10 cellular contexts compared by ENCODE assay signal in genomic region chr5:33936381-33937016, GRCh38. TPM values are rescaled to one million over a fixed set of nuclear protein-coding genes. Genes with fewer than 3 reads are reported as not detected.
DNase-seq lines count a peak whose midpoint lies in the region; ATAC-seq and TF ChIP-seq lines count a peak whose summit lies in the region.
"Had no signal": no experiment of that assay in that cellular context is flagged by ENCODE, and none has a peak within 500 bp of the region (broad histone marks: within the 10 kb centered on the region; RNA-seq: fewer than 3 reads in every experiment).

TSS of gene RXFP3 (plus strand) at chr5:33936386. CDS start at chr5:33936741, 355 bp downstream.

- no peaks in the 10 kb centered on the region for H3K4me1 Mint-ChIP-seq in activated CD4-positive, alpha-beta T cell treated with anti-CD3 and anti-CD28 coated beads, Interleukin-2, amount 10 ng/mL, durations not matched to agents 7 days and 5 days
- H3K4me1 Mint-ChIP-seq in activated CD4-positive, alpha-beta memory T cell treated with anti-CD3 and anti-CD28 coated beads for 36 hours (ENCODE audit: low read depth), result peaks cover 2% of the 10 kb centered on the region
- H3K4me1 Mint-ChIP-seq: memory B cell had no signal

- TF ChIP-seq CTCF in adrenal gland (IDR thresholded peaks at IDR 0.05), result no peak

- DNase-seq in GM23248, result peak; percentile 49
- DNase-seq in adrenal gland, result peak in 4 of 7 donors; percentile 17 to 27 (median 22)
- DNase-seq in right cardiac atrium, result peak in 2 of 3 donors; percentile 33 to 42
- peak; percentile 77 for DNase-seq in retina
- no peak for DNase-seq in activated CD4-positive, alpha-beta T cell treated with anti-CD3 and anti-CD28 coated beads, Interleukin-2, amount 10 ng/mL, durations not matched to agents 7 days and 5 days
- no peak for DNase-seq in activated CD4-positive, alpha-beta memory T cell treated with anti-CD3 and anti-CD28 coated beads for 36 hours
- DNase-seq in H4 (ENCODE audit: low spot score), result no peak

- no peaks in the 10 kb centered on the region for H3K9me2 ChIP-seq in GM23248 (ENCODE audit: insufficient read depth)

- H3F3A ChIP-seq in GM23248 (ENCODE audit: insufficient read depth), result no peaks in the 10 kb centered on the region

- no peaks in the 10 kb centered on the region for H3K36me3 Mint-ChIP-seq in activated CD4-positive, alpha-beta T cell treated with anti-CD3 and anti-CD28 coated beads, Interleukin-2, amount 10 ng/mL, durations not matched to agents 7 days and 5 days (ENCODE audit: low read depth)
- no peaks in the 10 kb centered on the region for H3K36me3 Mint-ChIP-seq in activated CD4-positive, alpha-beta memory T cell treated with anti-CD3 and anti-CD28 coated beads for 36 hours
- H3K36me3 Mint-ChIP-seq: memory B cell had no signal

- no peaks in the 10 kb centered on the region for H3K9me3 Mint-ChIP-seq in activated CD4-positive, alpha-beta T cell treated with anti-CD3 and anti-CD28 coated beads, Interleukin-2, amount 10 ng/mL, durations not matched to agents 7 days and 5 days
- no peaks in the 10 kb centered on the region for H3K9me3 Mint-ChIP-seq in activated CD4-positive, alpha-beta memory T cell treated with anti-CD3 and anti-CD28 coated beads for 36 hours
- H3K9me3 Mint-ChIP-seq: memory B cell had no signal

- intact Hi-C loops in adrenal gland (cut with DNase I), result loop anchor here (10.0 kb wide), 3 partner anchors 82 to 502 kb away; no protein-coding TSS in a partner anchor
- intact Hi-C loops in right cardiac atrium (cut with DNase I), result loop anchor here in 1 of 4 donors (10.0 kb wide), 2 partner anchors 472 to 502 kb away; no protein-coding TSS in a partner anchor
- intact Hi-C loops in activated CD4-positive, alpha-beta memory T cell treated with anti-CD3 and anti-CD28 coated beads for 36 hours (cut with micrococcal nuclease), result no loop called here

- peaks cover 58% of the 10 kb centered on the region for H3K27me3 Mint-ChIP-seq in activated CD4-positive, alpha-beta T cell treated with anti-CD3 and anti-CD28 coated beads, Interleukin-2, amount 10 ng/mL, durations not matched to agents 7 days and 5 days
- peaks cover 50% of the 10 kb centered on the region for H3K27me3 Mint-ChIP-seq in activated CD4-positive, alpha-beta memory T cell treated with anti-CD3 and anti-CD28 coated beads for 36 hours

- CTCF ChIA-PET in activated CD4-positive, alpha-beta T cell treated with anti-CD3 and anti-CD28 coated beads, Interleukin-2, amount 10 ng/mL, durations not matched to agents 7 days and 5 days (lab: Charles Lee), result no interaction called here
- CTCF ChIA-PET in activated CD4-positive, alpha-beta memory T cell treated with anti-CD3 and anti-CD28 coated beads for 36 hours (lab: Charles Lee), result interaction anchor here (1.0 to 4.0 kb wide), 4 partner anchors 14 to 502 kb away, joined by 3 to 44 read pairs (median 18); no protein-coding TSS in a partner anchor

- H3K36me3 ChIP-seq in GM23248 (ENCODE audit: low read depth), result no peaks in the 10 kb centered on the region
- no peaks in the 10 kb centered on the region for H3K36me3 ChIP-seq in adrenal gland (replicated peaks in 1 of 2)

- H3K9me3 ChIP-seq in GM23248 (ENCODE audit: low read depth) (no peaks in the 10 kb centered on the region), adrenal gland (replicated peaks in 1 of 3) (no peaks in the 10 kb centered on the region), right cardiac atrium (ENCODE audit: control insufficient read depth, low read length) (no peaks in the 10 kb centered on the region)

- H3K4me1 ChIP-seq in GM23248 (ENCODE audit: insufficient read depth) (peaks cover 7% of the 10 kb centered on the region), adrenal gland (replicated peaks in 1 of 2) (peaks cover 0 to 27% of the 10 kb centered on the region in 2 donors), right cardiac atrium (ENCODE audit: control insufficient read depth, insufficient read depth, low read length) (no peaks in the 10 kb centered on the region)

- H3K27me3 ChIP-seq in GM23248 (replicated peaks; ENCODE audit: insufficient read depth), result peaks cover 51% of the 10 kb centered on the region
- H3K27me3 ChIP-seq in adrenal gland, result peaks cover 19% of the 10 kb centered on the region
- no peaks in the 10 kb centered on the region for H3K27me3 ChIP-seq in right cardiac atrium (ENCODE audit: control insufficient read depth, insufficient read depth)

- H3K4me2 ChIP-seq in GM23248 (ENCODE audit: unreplicated experiment), result peak within 1 kb of the TSS; percentile 95

- H3K27ac Mint-ChIP-seq in activated CD4-positive, alpha-beta T cell treated with anti-CD3 and anti-CD28 coated beads, Interleukin-2, amount 10 ng/mL, durations not matched to agents 7 days and 5 days, result no peak within 1 kb of the TSS
- no peak within 1 kb of the TSS for H3K27ac Mint-ChIP-seq in activated CD4-positive, alpha-beta memory T cell treated with anti-CD3 and anti-CD28 coated beads for 36 hours
- H3K27ac Mint-ChIP-seq: memory B cell had no signal

- WGBS in GM23248 (ENCODE audit: low coverage in 1 of 2, low lambda C conversion rate in 2 of 2, missing lambda C conversion rate in 2 of 2), 2 experiments, result 15 to 18% methylated on average over 45 of the region's 45 CpGs
- WGBS in adrenal gland, 4 donors, result 5 to 13% (median 7%) methylated on average over 3 to 45 of the region's 45 CpGs
- WGBS in right cardiac atrium, result 4% methylated on average over 45 of the region's 45 CpGs

- POLR2A ChIA-PET in activated CD4-positive, alpha-beta T cell treated with anti-CD3 and anti-CD28 coated beads, Interleukin-2, amount 10 ng/mL, durations not matched to agents 7 days and 5 days (lab: Charles Lee), result no interaction called here
- POLR2A ChIA-PET in activated CD4-positive, alpha-beta memory T cell treated with anti-CD3 and anti-CD28 coated beads for 36 hours (lab: Charles Lee), result interaction anchor here (0.6 kb wide), 1 partner anchor 14 kb away, joined by 3 read pairs; no protein-coding TSS in a partner anchor

- peak; percentile 48 to 54 for ATAC-seq in right cardiac atrium
- no peak for ATAC-seq in GM21825 (IDR thresholded peaks at IDR 0.05; ENCODE audit: unreplicated experiment)
- ATAC-seq: Panc1 had no signal

- no peaks in the 10 kb centered on the region for H4K20me1 ChIP-seq in GM23248 (ENCODE audit: insufficient read depth)

- H3K4me3 Mint-ChIP-seq in activated CD4-positive, alpha-beta T cell treated with anti-CD3 and anti-CD28 coated beads, Interleukin-2, amount 10 ng/mL, durations not matched to agents 7 days and 5 days, result no peak within 1 kb of the TSS
- H3K4me3 Mint-ChIP-seq in activated CD4-positive, alpha-beta memory T cell treated with anti-CD3 and anti-CD28 coated beads for 36 hours, result no peak within 1 kb of the TSS
- H3K4me3 Mint-ChIP-seq: memory B cell had no signal

- H3K27ac ChIP-seq in GM23248 (no peak within 1 kb of the TSS), adrenal gland (no peak within 1 kb of the TSS), right cardiac atrium (ENCODE audit: low read length) (no peak within 1 kb of the TSS)

- peak within 1 kb of the TSS; percentile 66 for H2AFZ ChIP-seq in GM23248

- no peak within 1 kb of the TSS for H3K9ac ChIP-seq in GM23248

- in situ Hi-C loops in GM23248 (cut with MboI), result no loop called here

- H3K4me3 ChIP-seq in GM23248, result peak within 1 kb of the TSS; percentile 75
- peak within 1 kb of the TSS in 1 of 4 donors; percentile 30 for H3K4me3 ChIP-seq in adrenal gland
- H3K4me3 ChIP-seq in right cardiac atrium (ENCODE audit: low read length), result peak within 1 kb of the TSS; percentile 4

- H3K79me2 ChIP-seq in GM23248 (ENCODE audit: insufficient read depth), result no peaks in the 10 kb centered on the region

- no peak for TF ChIP-seq POLR2A in adrenal gland (IDR thresholded peaks at IDR 0.05)

RNA-seq across cellular contexts. Expression of gene RXFP3, which starts in this region (rescaled TPM):
- total RNA-seq in GM23248 (2014; rRNA removed; shearing (Covaris generic)), result not detected in 2 replicates
- polyA plus RNA-seq in GM23248 (2016; fragmentation: Nextera tagmentation; extraction: Ambion mirVana) (not detected in 2 replicates), adrenal gland (under 1 TPM in 1 of 3 donors, not detected in 2; 0.60 TPM), right cardiac atrium (not detected)
- total RNA-seq in adrenal gland (1 to 10 TPM in 2 of 8 donors, under 1 TPM in 4, not detected in 2; 0.14 to 9.7 (median 0.63) TPM), right cardiac atrium (not detected)
- not detected for total RNA-seq in activated CD4-positive, alpha-beta T cell treated with anti-CD3 and anti-CD28 coated beads, Interleukin-2, amount 10 ng/mL, durations not matched to agents 7 days and 5 days
- total RNA-seq in activated CD4-positive, alpha-beta memory T cell treated with anti-CD3 and anti-CD28 coated beads for 36 hours, result not detected
- not detected in 2 replicates for total RNA-seq in H4 (2014; rRNA removed; shearing (Covaris generic))

Comparison
In these comparisons a context has a peak if more than half of its experiments do, and no peak if none do; other contexts are left out.
1. Peak in DNase-seq, H3K4me3 ChIP-seq and H3K4me2 ChIP-seq in GM23248; RNA of the gene not detected or under 1 TPM.
2. Peak in DNase-seq, ATAC-seq and H3K4me3 ChIP-seq in right cardiac atrium; RNA of the gene not detected or under 1 TPM.
3. DNase-seq: peak in adrenal gland (4 of 7) and retina (single experiment); none in activated CD4-positive, alpha-beta T cell treated with anti-CD3 and anti-CD28 coated beads, Interleukin-2, amount 10 ng/mL, durations not matched to agents 7 days and 5 days (single experiment), activated CD4-positive, alpha-beta memory T cell treated with anti-CD3 and anti-CD28 coated beads for 36 hours (single experiment) and H4 (single experiment).